In genomic region chr9:97907051-97907450, GRCh38 we compare ENCODE assay signal across 15 cellular contexts. TPM values are rescaled to one million over a fixed set of nuclear protein-coding genes. Genes with fewer than 3 reads are reported as not detected.
DNase-seq lines count a peak whose midpoint lies in the region; ATAC-seq and TF ChIP-seq lines count a peak whose summit lies in the region.
"Had no signal": no experiment of that assay in that cellular context is flagged by ENCODE, and none has a peak within 500 bp of the region (broad histone marks: within the 10 kb centered on the region; RNA-seq: fewer than 3 reads in every experiment).

No MANE protein-coding gene starts in this region.

- intact Hi-C loops in colonic mucosa (cut with DNase I): no loop called here

- H3K36me3 ChIP-seq in Peyer's patch (peaks cover 0 to 65% (median 0%) of the 10 kb centered on the region in 3 donors), colonic mucosa (peaks cover 9% of the 10 kb centered on the region)

- H3K4me3 ChIP-seq in Peyer's patch: no peak overlapping the region
- no peak overlapping the region for H3K4me3 ChIP-seq in colonic mucosa
- no peak overlapping the region for H3K4me3 ChIP-seq in coronary artery
- H3K4me3 ChIP-seq: tibial artery had no signal

- no peaks in the 10 kb centered on the region for H3K9me3 ChIP-seq in Peyer's patch
- H3K9me3 ChIP-seq in colonic mucosa: no peaks in the 10 kb centered on the region
- H3K9me3 ChIP-seq: heart left ventricle, tibial artery had no signal

- H3K9ac ChIP-seq in colonic mucosa (ENCODE audit: low read depth in 2 of 2, low read length in 2 of 2): no peak overlapping the region

- no peaks in the 10 kb centered on the region for H3K27me3 ChIP-seq in Peyer's patch
- no peaks in the 10 kb centered on the region for H3K27me3 ChIP-seq in colonic mucosa
- H3K27me3 ChIP-seq: heart left ventricle, tibial artery had no signal

- H3K27ac ChIP-seq in Peyer's patch: peak overlapping the region in 3 of 4 donors; percentile 6 to 62 (median 11)
- peak overlapping the region; percentile 43 for H3K27ac ChIP-seq in colonic mucosa
- no peak overlapping the region for H3K27ac ChIP-seq in coronary artery
- H3K27ac ChIP-seq: tibial artery had no signal

- no peak overlapping the region for H3K4me3 Mint-ChIP-seq in stimulated activated memory B cell treated with anti-CD40 and anti-IgM and Interleukin-4, amounts not matched to agents 10 μg/mL and 1 μg/mL and 100 μg/mL, for 72 hours

- H3K27ac Mint-ChIP-seq in stimulated activated memory B cell treated with anti-CD40 and anti-IgM and Interleukin-4, amounts not matched to agents 10 μg/mL and 1 μg/mL and 100 μg/mL, for 72 hours: peak overlapping the region; percentile 91

- H3K36me3 Mint-ChIP-seq in stimulated activated memory B cell treated with anti-CD40 and anti-IgM and Interleukin-4, amounts not matched to agents 10 μg/mL and 1 μg/mL and 100 μg/mL, for 72 hours: peaks cover 37% of the 10 kb centered on the region

- no peak for TF ChIP-seq POLR2A in Peyer's patch (IDR thresholded peaks at IDR 0.05)

- peaks cover 0 to 20% (median 0%) of the 10 kb centered on the region in 4 donors for H3K4me1 ChIP-seq in Peyer's patch
- no peaks in the 10 kb centered on the region for H3K4me1 ChIP-seq in colonic mucosa
- H3K4me1 ChIP-seq: tibial artery had no signal

- no peaks in the 10 kb centered on the region for H3K27me3 Mint-ChIP-seq in stimulated activated memory B cell treated with anti-CD40 and anti-IgM and Interleukin-4, amounts not matched to agents 10 μg/mL and 1 μg/mL and 100 μg/mL, for 72 hours

- DNase-seq in activated T-cell treated with anti-CD3 and anti-CD28 coated beads, Interleukin-2, amount 50 U/mL, for 1 hour: peak; percentile 45
- DNase-seq in activated T-cell treated with anti-CD3 and anti-CD28 coated beads for 4 hours: no peak
- peak in 2 of 3 donors; percentile 43 to 58 for DNase-seq in Peyer's patch
- DNase-seq in colonic mucosa: no peak
- DNase-seq in coronary artery (ENCODE audit: low spot score): no peak
- DNase-seq in NCI-H526 treated with DMSO at 0.1 percent for 48 hours (lab: John Stamatoyannopoulos, UW): no peak
- DNase-seq: ACHN; activated CD4-positive, alpha-beta T cell treated with anti-CD3 and anti-CD28 coated beads for 1 hour; mesendoderm; NCI-H446 treated with DMSO at 0.1 percent for 48 hours; tibial artery had no signal

- H3K4me1 Mint-ChIP-seq in stimulated activated memory B cell treated with anti-CD40 and anti-IgM and Interleukin-4, amounts not matched to agents 10 μg/mL and 1 μg/mL and 100 μg/mL, for 72 hours: peaks cover 47% of the 10 kb centered on the region

- TF ChIP-seq CTCF in Peyer's patch (IDR thresholded peaks at IDR 0.05) (no peak), colonic mucosa (IDR thresholded peaks at IDR 0.05) (no peak), coronary artery (IDR thresholded peaks at IDR 0.05) (no peak)

- H3K9me3 Mint-ChIP-seq in stimulated activated memory B cell treated with anti-CD40 and anti-IgM and Interleukin-4, amounts not matched to agents 10 μg/mL and 1 μg/mL and 100 μg/mL, for 72 hours: no peaks in the 10 kb centered on the region

- no peak for ATAC-seq in stimulated activated memory B cell treated with anti-CD40 and anti-IgM and Interleukin-4, amounts not matched to agents 10 μg/mL and 1 μg/mL and 100 μg/mL, for 72 hours
- no peak for ATAC-seq in GM18907 (IDR thresholded peaks at IDR 0.05; ENCODE audit: unreplicated experiment)

RNA-seq across cellular contexts. Expression of gene TRMO, which starts 15.2 kb away (rescaled TPM):
- total RNA-seq in Peyer's patch: 100 to 1,000 TPM in 1 of 4 donors, 10 to 100 TPM in 3; 25.7 to 104 (median 29.3) TPM
- total RNA-seq in colonic mucosa: 10 to 100 TPM; 10.2 to 11.9 TPM

RNA-seq across cellular contexts. Expression of gene HEMGN, which starts 30.9 kb away (rescaled TPM):
- total RNA-seq in Peyer's patch (not detected), colonic mucosa (under 1 TPM in 1 of 2 donors, not detected in 1; 0.22 TPM)
- total RNA-seq: pulmonary artery endothelial cell had no signal

RNA-seq across cellular contexts. Expression of gene FOXE1, which starts 54.0 kb away (rescaled TPM):
- total RNA-seq in Peyer's patch (not detected), colonic mucosa (not detected)
- total RNA-seq: heart left ventricle, pulmonary artery endothelial cell had no signal

Comparison
In these comparisons a context has a peak if more than half of its experiments do, and no peak if none do; other contexts are left out.
1. DNase-seq: peak in activated T-cell treated with anti-CD3 and anti-CD28 coated beads, Interleukin-2, amount 50 U/mL, for 1 hour (single experiment) and Peyer's patch (2 of 3); none in activated T-cell treated with anti-CD3 and anti-CD28 coated beads for 4 hours (single experiment), colonic mucosa (single experiment), coronary artery (single experiment) and NCI-H526 treated with DMSO at 0.1 percent for 48 hours (single experiment).
2. H3K27ac ChIP-seq: peak in Peyer's patch (3 of 4) and colonic mucosa (single experiment); none in coronary artery (0 of 2).